ENCODE assay signal across 16 cellular contexts in genomic region chr1:5906116-5906515, GRCh38.
A peak's percentile ranks its signal among the peaks of the same experiment; 100 is the strongest.
DNase-seq lines count a peak whose midpoint lies in the region; TF ChIP-seq lines count a peak whose summit lies in the region.
"Had no signal": no experiment of that assay in that cellular context is flagged by ENCODE, and none has a peak within 500 bp of the region (broad histone marks: within the 10 kb centered on the region; RNA-seq: fewer than 3 reads in every experiment).

No MANE protein-coding gene starts in this region.

- H3K4me2 ChIP-seq in Karpas-422 (ENCODE audit: low read depth, low read length, poor library complexity, severe bottlenecking), result no peak overlapping the region
- H3K4me2 ChIP-seq: A549, GM23338 had no signal

- H3K27ac ChIP-seq in Karpas-422 (ENCODE audit: low read length), result no peak overlapping the region
- no peak overlapping the region for H3K27ac ChIP-seq in stomach
- H3K27ac ChIP-seq: A549, C4-2B had no signal

- H3K27me3 ChIP-seq in H7 (ENCODE audit: control insufficient read depth, insufficient read depth, low read length) (no peaks in the 10 kb centered on the region), Karpas-422 (ENCODE audit: low read length) (no peaks in the 10 kb centered on the region), stomach (no peaks in the 10 kb centered on the region)
- H3K27me3 ChIP-seq: BE2C had no signal

- TF ChIP-seq CTCF in stomach (IDR thresholded peaks at IDR 0.05), result no peak

- no peak for TF ChIP-seq EP300 in stomach (IDR thresholded peaks at IDR 0.05)

- H3K4me1 ChIP-seq in Karpas-422 (ENCODE audit: low read length) (peaks cover 2% of the 10 kb centered on the region; the same call in 1 of the 2 replicates), stomach (no peaks in the 10 kb centered on the region)
- H3K4me1 ChIP-seq: A549, BE2C, HAP-1 had no signal

- peak; percentile 3 for DNase-seq in D341Med (ENCODE audit: low spot score)
- peak; percentile 20 for DNase-seq in H7
- peak; percentile 28 for DNase-seq in islet precursor cell
- DNase-seq in stimulated activated CD8-positive, alpha-beta memory T cell treated with anti-CD3 and anti-CD28 coated beads, Interleukin-4, amount 100 ng/mL, for 48 hours, result peak; percentile 13
- DNase-seq in SIG-M5 treated with dmso at 0.1 percent for 504 hours (lab: John Stamatoyannopoulos, UW; ENCODE audit: unreplicated experiment), result no peak
- DNase-seq in Karpas-422, result no peak
- DNase-seq in stomach, result no peak
- DNase-seq: BE2C; CD4-positive, alpha-beta memory T cell; DMS153; DMS79 treated with DMSO at 0.1 percent for 48 hours; EL had no signal

- no peak overlapping the region for H2AFZ ChIP-seq in Karpas-422 (ENCODE audit: low read length)
- H2AFZ ChIP-seq: GM23338 had no signal

- intact Hi-C loops in stomach (cut with DNase I; ENCODE audit: low total_unique reads), result no loop called here

- no peaks in the 10 kb centered on the region for H3K9me2 ChIP-seq in Karpas-422 (replicated peaks; ENCODE audit: insufficient read depth, low read length)

- H4K20me1 ChIP-seq in Karpas-422 (ENCODE audit: insufficient read depth, low read depth, low read length), result no peaks in the 10 kb centered on the region

- no peaks in the 10 kb centered on the region for H3K79me2 ChIP-seq in Karpas-422 (ENCODE audit: low read length)

- H3K9me3 ChIP-seq in Karpas-422 (ENCODE audit: low read length) (no peaks in the 10 kb centered on the region), stomach (no peaks in the 10 kb centered on the region)
- H3K9me3 ChIP-seq: A549, BE2C, HAP-1 had no signal

- no peak for TF ChIP-seq POLR2A in stomach (IDR thresholded peaks at IDR 0.05)

- 93 to 95% (median 93%) methylated on average over 6 of the region's 6 CpGs for WGBS in stomach, 5 donors

- H3K36me3 ChIP-seq in H7 (replicated peaks; ENCODE audit: control insufficient read depth, insufficient read depth, low read length) (no peaks in the 10 kb centered on the region), Karpas-422 (ENCODE audit: insufficient read depth, low read length) (no peaks in the 10 kb centered on the region), stomach (peaks cover 9 to 73% (median 51%) of the 10 kb centered on the region in 4 donors)
- H3K36me3 ChIP-seq: BE2C, HAP-1 had no signal

- no peak overlapping the region for H3K4me3 ChIP-seq in H7 (ENCODE audit: insufficient read depth, low read depth, low read length)
- no peak overlapping the region for H3K4me3 ChIP-seq in Karpas-422 (ENCODE audit: low read length)
- H3K4me3 ChIP-seq in stomach, result no peak overlapping the region
- H3K4me3 ChIP-seq: A549, GM23338, HAP-1 had no signal

- no peak overlapping the region for H3K9ac ChIP-seq in Karpas-422 (ENCODE audit: low read length)

Comparison
In these comparisons a context has a peak if more than half of its experiments do, and no peak if none do; other contexts are left out.
1. DNase-seq: peak in D341Med (single experiment), H7 (single experiment), islet precursor cell (single experiment) and stimulated activated CD8-positive, alpha-beta memory T cell treated with anti-CD3 and anti-CD28 coated beads, Interleukin-4, amount 100 ng/mL, for 48 hours (single experiment); none in SIG-M5 treated with dmso at 0.1 percent for 504 hours (single experiment), Karpas-422 (single experiment) and stomach (single experiment).